20 cellular contexts compared by ENCODE assay signal in the genomic region with DNA sequence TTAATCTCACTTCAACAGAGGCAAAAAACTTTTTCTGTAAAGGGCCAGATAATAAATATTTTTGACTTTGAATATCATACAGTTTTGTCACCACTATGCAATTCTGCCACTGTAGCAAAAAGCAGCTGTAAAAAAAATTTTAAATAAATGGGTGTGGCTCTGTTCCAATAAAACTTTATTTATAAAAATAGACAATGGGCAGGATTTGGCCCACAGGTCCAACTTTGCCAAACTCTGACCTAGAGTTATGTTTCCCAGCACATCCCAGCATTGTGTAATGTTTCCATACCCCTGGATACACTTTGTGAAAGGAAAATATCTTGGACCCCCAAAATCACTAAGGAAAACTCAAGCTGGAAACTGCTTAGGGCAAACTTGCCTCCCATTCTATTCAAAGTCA.
"Had no signal": no experiment of that assay in that cellular context is flagged by ENCODE, and none has a peak within 500 bp of the region (broad histone marks: within the 10 kb centered on the region; RNA-seq: fewer than 3 reads in every experiment).

No MANE protein-coding gene starts in this region.

- FAIRE-seq: RCC 7860 had no signal

- H3K4me2 ChIP-seq: SK-N-SH had no signal

- H3K9me2 ChIP-seq: SK-N-SH had no signal

- H3K9me3 ChIP-seq: MG63, SK-N-SH had no signal

- H3K9ac ChIP-seq: SK-N-SH had no signal

- H3K27me3 ChIP-seq: MG63 had no signal

- H3K4me3 ChIP-seq: MG63 had no signal

- H3K36me3 ChIP-seq: MG63 had no signal

- DNase-seq: Karpas-422, KG1, MG63, NCI-H1092, NCI-H1105 treated with DMSO at 0.1 percent for 48 hours, NCI-H1436, NCI-H187, NCI-H2029, NCI-H2081 treated with DMSO at 0.1 percent for 48 hours, NCI-H2171, NCI-H446, NCI-H510A, NCI-H524 treated with DMSO at 0.1 percent for 48 hours, NCI-H69, NCI-H774, RPMI8226, SHP77, SK-N-SH, SW 1271 had no signal
